In the genomic region with DNA sequence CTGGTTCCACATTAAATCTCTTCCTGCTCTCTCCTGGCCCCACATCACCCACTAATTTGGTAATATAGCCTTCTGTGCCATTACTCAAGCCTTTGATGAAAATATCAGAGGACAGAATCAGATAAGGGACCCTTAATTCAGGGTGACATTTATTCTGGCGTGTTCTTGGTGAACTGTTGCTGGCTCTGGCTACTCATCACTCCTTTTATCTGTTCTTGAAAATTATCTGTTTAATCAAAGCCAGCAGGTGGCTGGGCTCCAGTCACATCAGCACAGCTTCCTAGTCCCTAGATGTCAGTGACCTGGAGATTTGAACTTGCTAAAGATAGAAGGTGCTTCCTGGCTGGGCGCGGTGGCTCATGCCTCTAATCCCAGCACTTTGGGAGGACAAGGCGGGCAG, we compare ENCODE assay signal across 28 cellular contexts. TPM values are rescaled to one million over a fixed set of nuclear protein-coding genes. Genes with fewer than 3 reads are reported as not detected.
"Had no signal": no experiment of that assay in that cellular context is flagged by ENCODE, and none has a peak within 500 bp of the region (broad histone marks: within the 10 kb centered on the region; RNA-seq: fewer than 3 reads in every experiment).

No MANE protein-coding gene starts in this region.

- H3K27me3 Mint-ChIP-seq: brain had no signal

- FAIRE-seq: astrocyte, K562 had no signal

- ATAC-seq: activated naive CD4-positive, alpha-beta T cell treated with anti-CD3 and anti-CD28 coated beads, Interleukin-2, amount 50 U/mL, for 72 hours; activated naive CD8-positive, alpha-beta T cell treated with anti-CD3 and anti-CD28 coated beads, Interleukin-2, amount 50 U/mL, for 24 hours; activated T-cell treated with anti-CD3 and anti-CD28 coated beads, Interleukin-2, amount 50 U/mL, for 4 hours; K562; Right ventricle myocardium inferior; WTC11 had no signal

- DNase-seq: activated CD4-positive, alpha-beta memory T cell treated with anti-CD3 and anti-CD28 coated beads for 36 hours; activated CD4-positive, alpha-beta T cell treated with anti-CD3 and anti-CD28 coated beads for 48 hours; activated CD4-positive, CD25-positive, alpha-beta regulatory T cell treated with anti-CD3 and anti-CD28 coated beads, Interleukin-2, amount 50 U/mL, for 72 hours; activated CD8-positive, alpha-beta memory T cell treated with anti-CD3 and anti-CD28 coated beads for 24 hours; activated effector memory CD4-positive, alpha-beta T cell treated with anti-CD3 and anti-CD28 coated beads, Interleukin-2, amount 50 U/mL, for 16 hours; activated naive CD4-positive, alpha-beta T cell treated with Interleukin-2 at 50 U/mL for 16 hours; activated naive CD8-positive, alpha-beta T cell treated with anti-CD3 and anti-CD28 coated beads, Interleukin-2, amount 50 U/mL, for 24 hours; activated T-cell treated with anti-CD3 and anti-CD28 coated beads, Interleukin-2, amount 50 U/mL, for 4 hours; amygdala; Karpas-422; MM.1S; NCI-H1105 treated with DMSO at 0.1 percent for 48 hours; NCI-H1436 treated with DMSO at 0.1 percent for 48 hours; NCI-H1930; NCI-H2171; NCI-H2227 treated with DMSO at 0.1 percent for 48 hours; NCI-H526; NCI-H82; RPMI8226 had no signal

- H3K4me3 Mint-ChIP-seq: activated CD4-positive, alpha-beta memory T cell treated with anti-CD3 and anti-CD28 coated beads for 36 hours; activated naive CD8-positive, alpha-beta T cell treated with anti-CD3 and anti-CD28 coated beads, Interleukin-2, amount 50 U/mL, for 24 hours; activated T-cell treated with anti-CD3 and anti-CD28 coated beads, Interleukin-2, amount 50 U/mL, for 4 hours; brain; central memory CD8-positive, alpha-beta T cell; T-helper 1 cell treated with Interleukin-12 subunit alpha and Interleukin-12 subunit beta and Interleukin-4 antibody, amounts not matched to agents 30 μg/mL and 1 μg/mL, for 36 hours; WTC11 had no signal

- H3K4me1 Mint-ChIP-seq: WTC11 had no signal

- H3K27ac Mint-ChIP-seq: activated CD4-positive, alpha-beta memory T cell treated with anti-CD3 and anti-CD28 coated beads for 36 hours; activated naive CD4-positive, alpha-beta T cell treated with anti-CD3 and anti-CD28 coated beads, Interleukin-2, amount 50 U/mL, for 72 hours; activated naive CD8-positive, alpha-beta T cell treated with anti-CD3 and anti-CD28 coated beads, Interleukin-2, amount 50 U/mL, for 24 hours; T-helper 1 cell treated with Interleukin-12 subunit alpha and Interleukin-12 subunit beta and Interleukin-4 antibody, amounts not matched to agents 30 μg/mL and 1 μg/mL, for 36 hours; WTC11 had no signal

- H3K9me3 Mint-ChIP-seq: activated CD4-positive, alpha-beta memory T cell treated with anti-CD3 and anti-CD28 coated beads for 36 hours; activated naive CD4-positive, alpha-beta T cell treated with anti-CD3 and anti-CD28 coated beads, Interleukin-2, amount 50 U/mL, for 72 hours; activated naive CD8-positive, alpha-beta T cell treated with anti-CD3 and anti-CD28 coated beads, Interleukin-2, amount 50 U/mL, for 24 hours; activated T-cell treated with anti-CD3 and anti-CD28 coated beads, Interleukin-2, amount 50 U/mL, for 4 hours; central memory CD8-positive, alpha-beta T cell; T-helper 1 cell treated with Interleukin-12 subunit alpha and Interleukin-12 subunit beta and Interleukin-4 antibody, amounts not matched to agents 30 μg/mL and 1 μg/mL, for 36 hours; WTC11 had no signal

- H3K4me3 ChIP-seq: K562 had no signal

RNA-seq across cellular contexts. Expression of gene KCNK3, which starts 44.7 kb away (rescaled TPM):
- total RNA-seq: activated CD4-positive, alpha-beta memory T cell treated with anti-CD3 and anti-CD28 coated beads for 36 hours; activated naive CD4-positive, alpha-beta T cell treated with anti-CD3 and anti-CD28 coated beads, Interleukin-2, amount 50 U/mL, for 72 hours; OCI-LY7 had no signal
